Comparison of ENCODE assay signal across 27 cellular contexts in the genomic region with DNA sequence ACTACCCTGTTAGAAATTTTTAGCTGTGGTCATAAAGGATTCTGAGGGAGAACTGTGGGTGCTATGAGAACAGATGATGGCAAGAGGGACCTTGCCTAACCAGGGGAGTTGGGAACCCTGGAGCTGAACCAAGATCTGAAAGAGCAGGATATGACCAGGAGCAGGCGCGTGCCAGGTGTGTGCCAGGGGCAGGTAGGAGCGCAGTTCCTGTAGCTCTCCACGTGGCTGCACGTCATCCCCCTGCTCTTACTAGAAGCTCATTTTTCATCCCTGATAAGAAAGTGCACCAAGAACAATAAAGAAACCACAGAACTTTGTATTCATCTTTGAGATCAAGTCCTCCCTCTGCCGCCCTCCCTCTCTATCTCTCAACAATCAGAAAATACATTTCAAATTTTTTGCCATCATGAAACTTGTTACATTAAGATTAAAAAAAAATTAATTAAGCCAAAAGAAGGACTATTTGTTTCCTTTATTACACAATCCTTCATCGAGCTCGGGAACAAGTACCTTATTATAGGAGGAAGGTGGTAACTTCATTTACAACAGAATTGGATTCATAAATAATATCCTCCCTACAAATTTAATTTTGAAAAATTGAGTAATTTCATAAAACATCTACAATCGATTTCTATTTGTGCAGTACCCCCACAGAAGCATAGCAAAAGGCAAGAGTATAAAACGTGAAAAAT.
"Had no signal": no experiment of that assay in that cellular context is flagged by ENCODE, and none has a peak within 500 bp of the region (broad histone marks: within the 10 kb centered on the region; RNA-seq: fewer than 3 reads in every experiment).

No MANE protein-coding gene starts in this region.

- H3K4me3 Mint-ChIP-seq: activated CD8-positive, alpha-beta T cell treated with anti-CD3 and anti-CD28 coated beads, Interleukin-2, amount 10 ng/mL, durations not matched to agents 7 days and 5 days; activated naive CD8-positive, alpha-beta T cell treated with anti-CD3 and anti-CD28 coated beads, Interleukin-2, amount 50 U/mL, for 24 hours; brain had no signal

- H3K9me3 Mint-ChIP-seq: activated naive CD4-positive, alpha-beta T cell treated with anti-CD3 and anti-CD28 coated beads, Interleukin-2, amount 50 U/mL, for 72 hours; activated naive CD8-positive, alpha-beta T cell treated with anti-CD3 and anti-CD28 coated beads, Interleukin-2, amount 50 U/mL, for 24 hours had no signal

- H3K4me3 ChIP-seq: ascending aorta, SK-N-MC had no signal

- H3K27ac Mint-ChIP-seq: activated CD8-positive, alpha-beta T cell treated with anti-CD3 and anti-CD28 coated beads, Interleukin-2, amount 10 ng/mL, durations not matched to agents 7 days and 5 days; activated naive CD4-positive, alpha-beta T cell treated with anti-CD3 and anti-CD28 coated beads, Interleukin-2, amount 50 U/mL, for 72 hours; activated naive CD8-positive, alpha-beta T cell treated with anti-CD3 and anti-CD28 coated beads, Interleukin-2, amount 50 U/mL, for 24 hours; brain had no signal

- DNase-seq: activated CD4-positive, alpha-beta T cell treated with anti-CD3 and anti-CD28 coated beads for 48 hours; activated CD4-positive, alpha-beta T cell treated with anti-CD3 and anti-CD28 coated beads, Interleukin-2, amount 50 U/mL, for 4 hours; activated CD4-positive, CD25-positive, alpha-beta regulatory T cell treated with anti-CD3 and anti-CD28 coated beads, Interleukin-2, amount 50 U/mL, for 72 hours; activated CD8-positive, alpha-beta memory T cell treated with anti-CD3 and anti-CD28 coated beads, Interleukin-2, amount 50 U/mL, for 48 hours; activated CD8-positive, alpha-beta T cell treated with anti-CD3 and anti-CD28 coated beads, Interleukin-2, amount 10 ng/mL, durations not matched to agents 7 days and 5 days; activated effector memory CD4-positive, alpha-beta T cell treated with Interleukin-2 at 50 U/mL for 16 hours; activated naive CD4-positive, alpha-beta T cell treated with Interleukin-2 at 50 U/mL for 16 hours; activated naive CD8-positive, alpha-beta T cell treated with anti-CD3 and anti-CD28 coated beads, Interleukin-2, amount 50 U/mL, for 24 hours; activated T-cell treated with anti-CD3 and anti-CD28 coated beads, Interleukin-2, amount 50 U/mL, for 1 hour; amniotic stem cell; KG1; NCI-H1092; NCI-H1417 treated with DMSO at 0.1 percent for 48 hours; NCI-H1694; NCI-H2029; NCI-H2107; NCI-H2171 treated with DMSO at 0.1 percent for 48 hours; NCI-H345; NCI-H510A; PC-3; T-helper 1 cell had no signal

- H3K36me3 Mint-ChIP-seq: activated naive CD4-positive, alpha-beta T cell treated with anti-CD3 and anti-CD28 coated beads, Interleukin-2, amount 50 U/mL, for 72 hours; brain had no signal

- ATAC-seq: activated CD8-positive, alpha-beta T cell treated with anti-CD3 and anti-CD28 coated beads, Interleukin-2, amount 10 ng/mL, durations not matched to agents 7 days and 5 days; activated naive CD4-positive, alpha-beta T cell treated with anti-CD3 and anti-CD28 coated beads, Interleukin-2, amount 50 U/mL, for 72 hours; activated naive CD8-positive, alpha-beta T cell treated with anti-CD3 and anti-CD28 coated beads, Interleukin-2, amount 50 U/mL, for 24 hours; PC-3; Right ventricle myocardium inferior had no signal

- H3K4me1 Mint-ChIP-seq: activated naive CD8-positive, alpha-beta T cell treated with anti-CD3 and anti-CD28 coated beads, Interleukin-2, amount 50 U/mL, for 24 hours; brain had no signal

- H3K9me3 ChIP-seq: ascending aorta had no signal

- H3K36me3 ChIP-seq: ascending aorta had no signal

- H3K27me3 ChIP-seq: ascending aorta had no signal

- H3K27ac ChIP-seq: ascending aorta, SK-N-MC, VCaP had no signal

- H3K4me1 ChIP-seq: ascending aorta had no signal
